Comparison of ENCODE assay signal across 8 cellular contexts in genomic region chr17:38509772-38510423, GRCh38.
DNase-seq lines count a peak whose midpoint lies in the region; ATAC-seq and TF ChIP-seq lines count a peak whose summit lies in the region.

No MANE protein-coding gene starts in this region.

- peaks cover 4% of the 10 kb centered on the region for H3K9me3 ChIP-seq in thymus (ENCODE audit: control insufficient read depth)

- no peak overlapping the region for H3K27ac Mint-ChIP-seq in activated CD8-positive, alpha-beta memory T cell treated with anti-CD3 and anti-CD28 coated beads, Interleukin-2, amount 10 ng/mL, durations not matched to agents 7 days and 5 days
- peak overlapping the region; percentile 94 for H3K27ac Mint-ChIP-seq in chondrocyte (ENCODE audit: unreplicated experiment)

- H3K9me3 Mint-ChIP-seq in activated CD8-positive, alpha-beta memory T cell treated with anti-CD3 and anti-CD28 coated beads, Interleukin-2, amount 10 ng/mL, durations not matched to agents 7 days and 5 days (ENCODE audit: low read depth), result no peaks in the 10 kb centered on the region
- H3K9me3 Mint-ChIP-seq in chondrocyte (ENCODE audit: low read depth), result no peaks in the 10 kb centered on the region

- CTCF ChIA-PET in activated CD8-positive, alpha-beta memory T cell treated with anti-CD3 and anti-CD28 coated beads, Interleukin-2, amount 10 ng/mL, durations not matched to agents 7 days and 5 days (lab: Charles Lee), result interaction anchor here (0.7 to 1.4 kb wide), 10 partner anchors 9 to 157 kb away, joined by 3 to 15 read pairs (median 4); no protein-coding TSS in a partner anchor

- no peak overlapping the region for H3K27ac ChIP-seq in thymus (ENCODE audit: low read depth)

- peaks cover 41% of the 10 kb centered on the region for H3K27me3 Mint-ChIP-seq in activated CD8-positive, alpha-beta memory T cell treated with anti-CD3 and anti-CD28 coated beads, Interleukin-2, amount 10 ng/mL, durations not matched to agents 7 days and 5 days
- no peaks in the 10 kb centered on the region for H3K27me3 Mint-ChIP-seq in chondrocyte (ENCODE audit: low read depth)

- H3K4me3 Mint-ChIP-seq in activated CD8-positive, alpha-beta memory T cell treated with anti-CD3 and anti-CD28 coated beads, Interleukin-2, amount 10 ng/mL, durations not matched to agents 7 days and 5 days, result no peak overlapping the region
- H3K4me3 Mint-ChIP-seq in chondrocyte (ENCODE audit: unreplicated experiment), result peak overlapping the region; percentile 74

- DNase-seq in activated CD8-positive, alpha-beta memory T cell treated with anti-CD3 and anti-CD28 coated beads, Interleukin-2, amount 10 ng/mL, durations not matched to agents 7 days and 5 days, result no peak
- no peak for DNase-seq in activated CD8-positive, alpha-beta memory T cell treated with anti-CD3 and anti-CD28 coated beads for 24 hours
- DNase-seq in chondrocyte (ENCODE audit: low spot score) (no peak), left lobe of liver (ENCODE audit: low spot score) (no peak), NCI-H1092 treated with DMSO at 0.1 percent for 48 hours (lab: John Stamatoyannopoulos, UW) (no peak), medulla oblongata (ENCODE audit: extremely low spot score) (no peak)

- peaks cover 8% of the 10 kb centered on the region for H3K4me1 ChIP-seq in thymus (ENCODE audit: control insufficient read depth, insufficient read depth, low read length)

- peaks cover 7% of the 10 kb centered on the region for H3K36me3 ChIP-seq in thymus (ENCODE audit: control insufficient read depth, insufficient read depth)

- H3K36me3 Mint-ChIP-seq in activated CD8-positive, alpha-beta memory T cell treated with anti-CD3 and anti-CD28 coated beads, Interleukin-2, amount 10 ng/mL, durations not matched to agents 7 days and 5 days, result no peaks in the 10 kb centered on the region
- peaks cover 4% of the 10 kb centered on the region for H3K36me3 Mint-ChIP-seq in chondrocyte (ENCODE audit: low read depth)

- H3K4me1 Mint-ChIP-seq in activated CD8-positive, alpha-beta memory T cell treated with anti-CD3 and anti-CD28 coated beads, Interleukin-2, amount 10 ng/mL, durations not matched to agents 7 days and 5 days, result peaks cover 4% of the 10 kb centered on the region
- peaks cover 37% of the 10 kb centered on the region for H3K4me1 Mint-ChIP-seq in chondrocyte (ENCODE audit: low read depth)

- 7% methylated on average over 81 of the region's 81 CpGs for WGBS in thymus

- TF ChIP-seq CTCF in chondrocyte (IDR thresholded peaks at IDR 0.05), result no peak

- peak; percentile 25 for ATAC-seq in activated CD8-positive, alpha-beta memory T cell treated with anti-CD3 and anti-CD28 coated beads, Interleukin-2, amount 10 ng/mL, durations not matched to agents 7 days and 5 days
- ATAC-seq in left lobe of liver, result peak; percentile 24
- ATAC-seq in GM19455 (IDR thresholded peaks at IDR 0.05; ENCODE audit: unreplicated experiment), result no peak

- peak overlapping the region; percentile 21 for H3K4me3 ChIP-seq in thymus (ENCODE audit: low read length)

- peaks cover 33% of the 10 kb centered on the region for H3K27me3 ChIP-seq in thymus (ENCODE audit: control insufficient read depth, insufficient read depth)
